In the genomic region with DNA sequence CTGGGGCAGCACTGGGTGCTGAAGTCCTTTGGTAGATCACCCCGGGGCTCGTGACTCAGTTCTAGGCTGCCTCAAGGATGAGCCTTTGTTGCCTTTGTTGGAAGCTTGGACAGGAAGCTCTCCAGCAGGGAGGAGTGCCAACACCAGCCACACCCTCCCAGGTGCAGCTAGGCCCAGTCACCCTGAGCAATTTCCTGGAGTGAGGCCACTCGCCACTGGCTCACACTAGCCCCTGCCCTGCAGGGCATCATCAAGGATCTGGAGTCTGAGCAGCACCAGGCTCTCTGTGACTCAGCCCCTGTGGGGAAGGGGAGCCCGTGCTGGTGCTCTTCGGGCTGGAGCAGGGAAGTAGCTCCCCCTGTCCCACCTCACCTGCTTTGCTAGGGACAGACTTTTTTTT, we compare ENCODE assay signal across 1 cellular context.
TF ChIP-seq lines count a peak whose summit lies in the region.

No MANE protein-coding gene starts in this region.

TF ChIP-seq in GM23338, 12 proteins besides CTCF, POLR2A, EP300 and RAD21 (continued from another document):
- TF ChIP-seq, protein P1, sequence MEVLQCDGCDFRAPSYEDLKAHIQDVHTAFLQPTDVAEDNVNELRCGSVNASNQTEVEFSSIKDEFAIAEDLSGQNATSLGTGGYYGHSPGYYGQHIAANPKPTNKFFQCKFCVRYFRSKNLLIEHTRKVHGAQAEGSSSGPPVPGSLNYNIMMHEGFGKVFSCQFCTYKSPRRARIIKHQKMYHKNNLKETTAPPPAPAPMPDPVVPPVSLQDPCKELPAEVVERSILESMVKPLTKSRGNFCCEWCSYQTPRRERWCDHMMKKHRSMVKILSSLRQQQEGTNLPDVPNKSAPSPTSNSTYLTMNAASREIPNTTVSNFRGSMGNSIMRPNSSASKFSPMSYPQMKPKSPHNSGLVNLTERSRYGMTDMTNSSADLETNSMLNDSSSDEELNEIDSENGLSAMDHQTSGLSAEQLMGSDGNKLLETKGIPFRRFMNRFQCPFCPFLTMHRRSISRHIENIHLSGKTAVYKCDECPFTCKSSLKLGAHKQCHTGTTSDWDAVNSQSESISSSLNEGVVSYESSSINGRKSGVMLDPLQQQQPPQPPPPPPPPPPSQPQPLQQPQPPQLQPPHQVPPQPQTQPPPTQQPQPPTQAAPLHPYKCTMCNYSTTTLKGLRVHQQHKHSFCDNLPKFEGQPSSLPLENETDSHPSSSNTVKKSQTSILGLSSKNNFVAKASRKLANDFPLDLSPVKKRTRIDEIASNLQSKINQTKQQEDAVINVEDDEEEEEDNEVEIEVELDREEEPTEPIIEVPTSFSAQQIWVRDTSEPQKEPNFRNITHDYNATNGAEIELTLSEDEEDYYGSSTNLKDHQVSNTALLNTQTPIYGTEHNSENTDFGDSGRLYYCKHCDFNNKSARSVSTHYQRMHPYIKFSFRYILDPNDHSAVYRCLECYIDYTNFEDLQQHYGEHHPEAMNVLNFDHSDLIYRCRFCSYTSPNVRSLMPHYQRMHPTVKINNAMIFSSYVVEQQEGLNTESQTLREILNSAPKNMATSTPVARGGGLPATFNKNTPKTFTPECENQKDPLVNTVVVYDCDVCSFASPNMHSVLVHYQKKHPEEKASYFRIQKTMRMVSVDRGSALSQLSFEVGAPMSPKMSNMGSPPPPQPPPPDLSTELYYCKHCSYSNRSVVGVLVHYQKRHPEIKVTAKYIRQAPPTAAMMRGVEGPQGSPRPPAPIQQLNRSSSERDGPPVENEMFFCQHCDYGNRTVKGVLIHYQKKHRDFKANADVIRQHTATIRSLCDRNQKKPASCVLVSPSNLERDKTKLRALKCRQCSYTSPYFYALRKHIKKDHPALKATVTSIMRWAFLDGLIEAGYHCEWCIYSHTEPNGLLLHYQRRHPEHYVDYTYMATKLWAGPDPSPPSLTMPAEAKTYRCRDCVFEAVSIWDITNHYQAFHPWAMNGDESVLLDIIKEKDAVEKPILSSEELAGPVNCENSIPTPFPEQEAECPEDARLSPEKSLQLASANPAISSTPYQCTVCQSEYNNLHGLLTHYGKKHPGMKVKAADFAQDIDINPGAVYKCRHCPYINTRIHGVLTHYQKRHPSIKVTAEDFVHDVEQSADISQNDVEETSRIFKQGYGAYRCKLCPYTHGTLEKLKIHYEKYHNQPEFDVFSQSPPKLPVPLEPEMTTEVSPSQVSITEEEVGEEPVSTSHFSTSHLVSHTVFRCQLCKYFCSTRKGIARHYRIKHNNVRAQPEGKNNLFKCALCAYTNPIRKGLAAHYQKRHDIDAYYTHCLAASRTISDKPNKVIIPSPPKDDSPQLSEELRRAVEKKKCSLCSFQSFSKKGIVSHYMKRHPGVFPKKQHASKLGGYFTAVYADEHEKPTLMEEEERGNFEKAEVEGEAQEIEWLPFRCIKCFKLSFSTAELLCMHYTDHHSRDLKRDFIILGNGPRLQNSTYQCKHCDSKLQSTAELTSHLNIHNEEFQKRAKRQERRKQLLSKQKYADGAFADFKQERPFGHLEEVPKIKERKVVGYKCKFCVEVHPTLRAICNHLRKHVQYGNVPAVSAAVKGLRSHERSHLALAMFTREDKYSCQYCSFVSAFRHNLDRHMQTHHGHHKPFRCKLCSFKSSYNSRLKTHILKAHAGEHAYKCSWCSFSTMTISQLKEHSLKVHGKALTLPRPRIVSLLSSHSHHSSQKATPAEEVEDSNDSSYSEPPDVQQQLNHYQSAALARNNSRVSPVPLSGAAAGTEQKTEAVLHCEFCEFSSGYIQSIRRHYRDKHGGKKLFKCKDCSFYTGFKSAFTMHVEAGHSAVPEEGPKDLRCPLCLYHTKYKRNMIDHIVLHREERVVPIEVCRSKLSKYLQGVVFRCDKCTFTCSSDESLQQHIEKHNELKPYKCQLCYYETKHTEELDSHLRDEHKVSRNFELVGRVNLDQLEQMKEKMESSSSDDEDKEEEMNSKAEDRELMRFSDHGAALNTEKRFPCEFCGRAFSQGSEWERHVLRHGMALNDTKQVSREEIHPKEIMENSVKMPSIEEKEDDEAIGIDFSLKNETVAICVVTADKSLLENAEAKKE (CRISPR knock-in tag; IDR thresholded peaks at IDR 0.05), result 0 out of 2 replicates have a peak, but pooled peaks have one; percentile 3
- TF ChIP-seq CREB1 (CRISPR knock-in tag; IDR thresholded peaks at IDR 0.05; ENCODE audit: low read depth) (no peak), ZNF331 (CRISPR knock-in tag; IDR thresholded peaks at IDR 0.05; ENCODE audit: low read depth) (no peak), NANOG (IDR thresholded peaks at IDR 0.05; ENCODE audit: borderline replicate concordance) (no peak)
